8 cellular contexts compared by ENCODE assay signal in genomic region chr19:1057185-1057857, GRCh38. TPM values are rescaled to one million over a fixed set of nuclear protein-coding genes. Genes with fewer than 3 reads are reported as not detected.
A peak's percentile ranks its signal among the peaks of the same experiment; 100 is the strongest.
DNase-seq lines count a peak whose midpoint lies in the region; ATAC-seq, FAIRE-seq and TF ChIP-seq lines count a peak whose summit lies in the region.

No MANE protein-coding gene starts in this region.

- H3K4me1 Mint-ChIP-seq in CD4-positive, CD25-positive, alpha-beta regulatory T cell, result peaks cover 5 to 31% (median 18%) of the 10 kb centered on the region in 4 donors
- no peaks in the 10 kb centered on the region for H3K4me1 Mint-ChIP-seq in HFFc6 (ENCODE audit: low read depth)

- H3K27me3 Mint-ChIP-seq in CD4-positive, CD25-positive, alpha-beta regulatory T cell, result no peaks in the 10 kb centered on the region
- H3K27me3 Mint-ChIP-seq in HFFc6 (ENCODE audit: insufficient read depth), result peaks cover 3% of the 10 kb centered on the region

- no peaks in the 10 kb centered on the region for H3K27me3 ChIP-seq in CD4-positive, CD25-positive, alpha-beta regulatory T cell (ENCODE audit: control insufficient read depth, insufficient read depth, low read length)
- H3K27me3 ChIP-seq in foreskin keratinocyte, result no peaks in the 10 kb centered on the region

- in situ Hi-C loops in KBM-7 (cut with MboI; ENCODE audit: low pct_unique_long_range_greater_than_20kb, low sequenced_read_pairs), result no loop called here

- H3K4me1 ChIP-seq in CD4-positive, CD25-positive, alpha-beta regulatory T cell (ENCODE audit: control insufficient read depth, insufficient read depth, low read length, poor library complexity, severe bottlenecking), result peaks cover 12% of the 10 kb centered on the region
- H3K4me1 ChIP-seq in foreskin keratinocyte, result no peaks in the 10 kb centered on the region

- FAIRE-seq in HTR-8/SVneo (lab: Jason Lieb, UNC), result no peak

- peak in 2 of 3 donors; percentile 65 to 77 for DNase-seq in CD4-positive, CD25-positive, alpha-beta regulatory T cell
- peak; percentile 73 for DNase-seq in HFFc6
- DNase-seq in UCSD-AML1 (lab: John Stamatoyannopoulos, UW; ENCODE audit: unreplicated experiment), result peak; percentile 39
- peak; percentile 53 to 80 for DNase-seq in foreskin keratinocyte
- no peak for DNase-seq in KBM-7
- DNase-seq in HTR-8/SVneo (ENCODE audit: insufficient read length, low spot score), result no peak
- no peak for DNase-seq in T-helper 9 cell

- H3K4me3 ChIP-seq in CD4-positive, CD25-positive, alpha-beta regulatory T cell (ENCODE audit: low read depth, low read length), result no peak overlapping the region

- H3K9me3 Mint-ChIP-seq in CD4-positive, CD25-positive, alpha-beta regulatory T cell, result peaks cover 0 to 3% (median 0%) of the 10 kb centered on the region in 7 donors
- H3K9me3 Mint-ChIP-seq in HFFc6, result peaks cover 26% of the 10 kb centered on the region; the same call in 1 of the 2 replicates

- peak overlapping the region in 2 of 4 donors; percentile 60 to 68 for H3K4me3 Mint-ChIP-seq in CD4-positive, CD25-positive, alpha-beta regulatory T cell
- no peak overlapping the region for H3K4me3 Mint-ChIP-seq in HFFc6

- peaks cover 2% of the 10 kb centered on the region for H3K36me3 ChIP-seq in CD4-positive, CD25-positive, alpha-beta regulatory T cell (ENCODE audit: control insufficient read depth, insufficient read depth, low read length)

- peak overlapping the region; percentile 61 to 87 (median 67) for H3K27ac Mint-ChIP-seq in CD4-positive, CD25-positive, alpha-beta regulatory T cell
- H3K27ac Mint-ChIP-seq in HFFc6, result no peak overlapping the region

- peak; percentile 84 to 85 for ATAC-seq in CD4-positive, CD25-positive, alpha-beta regulatory T cell (ENCODE audit: low read depth in 2 of 2)
- no peak for ATAC-seq in foreskin keratinocyte
- ATAC-seq in GM18858 (IDR thresholded peaks at IDR 0.05; ENCODE audit: unreplicated experiment), result no peak

- no peaks in the 10 kb centered on the region for H3K9me3 ChIP-seq in CD4-positive, CD25-positive, alpha-beta regulatory T cell (ENCODE audit: control insufficient read depth in 2 of 2, low read length in 2 of 2)

- TF ChIP-seq CTCF in HFFc6 (IDR thresholded peaks at IDR 0.05), result peak; percentile 37; the same call in 1 of the 2 replicates
- TF ChIP-seq CTCF in foreskin keratinocyte (conservative IDR thresholded peaks at IDR 0.05), result peak; percentile 32

- peak overlapping the region; percentile 6 for H3K27ac ChIP-seq in CD4-positive, CD25-positive, alpha-beta regulatory T cell (ENCODE audit: insufficient read depth, low read length, poor library complexity, severe bottlenecking)
- H3K27ac ChIP-seq in foreskin keratinocyte, result no peak overlapping the region

- peaks cover 15% of the 10 kb centered on the region for H3K36me3 Mint-ChIP-seq in CD4-positive, CD25-positive, alpha-beta regulatory T cell
- peaks cover 12% of the 10 kb centered on the region; the same call in 1 of the 2 replicates for H3K36me3 Mint-ChIP-seq in HFFc6 (ENCODE audit: low read depth)

RNA-seq across cellular contexts. Expression of gene ARHGAP45, which starts 9.6 kb away (rescaled TPM):
- total RNA-seq in CD4-positive, CD25-positive, alpha-beta regulatory T cell, result 756 TPM
- polyA plus RNA-seq in CD4-positive, CD25-positive, alpha-beta regulatory T cell, result 100 to 1,000 TPM; 258 to 297 (median 277) TPM
- under 1 TPM; 0.28 to 0.74 (median 0.60) TPM for total RNA-seq in HFFc6 (2021; fragmentation: NEBNext Ultra II Directional; extraction: Animal tissue kit (Norgen Biotek cat#: 25700))
- 4.5 and 5.5 TPM in 2 replicates for total RNA-seq in foreskin keratinocyte
- polyA plus RNA-seq in foreskin keratinocyte, result 4.0 and 4.6 TPM in 2 replicates

RNA-seq across cellular contexts. Expression of gene ABCA7, which starts 17.4 kb away (rescaled TPM):
- 161 TPM for total RNA-seq in CD4-positive, CD25-positive, alpha-beta regulatory T cell
- 10 to 100 TPM in 1 of 4 donors, 1 to 10 TPM in 3; 3.4 to 13.3 (median 6.9) TPM for polyA plus RNA-seq in CD4-positive, CD25-positive, alpha-beta regulatory T cell
- 1 to 10 TPM; 4.6 to 8.1 (median 6.6) TPM for total RNA-seq in HFFc6 (2021; fragmentation: NEBNext Ultra II Directional; extraction: Animal tissue kit (Norgen Biotek cat#: 25700))
- 15.2 and 17.6 TPM in 2 replicates for total RNA-seq in foreskin keratinocyte
- 9.6 and 11.3 TPM in 2 replicates for polyA plus RNA-seq in foreskin keratinocyte

RNA-seq across cellular contexts. Expression of gene CNN2, which starts 30.9 kb away (rescaled TPM):
- 397 TPM for total RNA-seq in CD4-positive, CD25-positive, alpha-beta regulatory T cell
- 100 to 1,000 TPM; 378 to 426 (median 401) TPM for polyA plus RNA-seq in CD4-positive, CD25-positive, alpha-beta regulatory T cell
- 100 to 1,000 TPM; 483 to 579 (median 507) TPM for total RNA-seq in HFFc6 (2021; fragmentation: NEBNext Ultra II Directional; extraction: Animal tissue kit (Norgen Biotek cat#: 25700))
- total RNA-seq in foreskin keratinocyte, result 352 and 355 TPM in 2 replicates
- 297 and 299 TPM in 2 replicates for polyA plus RNA-seq in foreskin keratinocyte

RNA-seq across cellular contexts. Expression of gene RNU6-2, which starts 36.0 kb away (rescaled TPM):
- total RNA-seq in CD4-positive, CD25-positive, alpha-beta regulatory T cell, result not detected
- polyA plus RNA-seq in CD4-positive, CD25-positive, alpha-beta regulatory T cell, result not detected
- not detected for total RNA-seq in HFFc6 (2021; fragmentation: NEBNext Ultra II Directional; extraction: Animal tissue kit (Norgen Biotek cat#: 25700))
- not detected in 2 replicates for total RNA-seq in foreskin keratinocyte
- not detected in 2 replicates for polyA plus RNA-seq in foreskin keratinocyte

RNA-seq across cellular contexts. Expression of gene TMEM259, which starts 36.4 kb away (rescaled TPM):
- total RNA-seq in CD4-positive, CD25-positive, alpha-beta regulatory T cell, result 339 TPM
- 10 to 100 TPM; 51.6 to 67.1 (median 54.2) TPM for polyA plus RNA-seq in CD4-positive, CD25-positive, alpha-beta regulatory T cell
- 100 to 1,000 TPM; 127 to 164 (median 149) TPM for total RNA-seq in HFFc6 (2021; fragmentation: NEBNext Ultra II Directional; extraction: Animal tissue kit (Norgen Biotek cat#: 25700))
- 81.8 and 89.6 TPM in 2 replicates for total RNA-seq in foreskin keratinocyte
- polyA plus RNA-seq in foreskin keratinocyte, result 103 and 113 TPM in 2 replicates

Comparison
In these comparisons a context has a peak if more than half of its experiments do, and no peak if none do; other contexts are left out.
1. ATAC-seq: peak in CD4-positive, CD25-positive, alpha-beta regulatory T cell (2 of 2); none in foreskin keratinocyte (single experiment) and GM18858 (single experiment).
2. DNase-seq: peak in CD4-positive, CD25-positive, alpha-beta regulatory T cell (2 of 3), HFFc6 (single experiment), UCSD-AML1 (single experiment) and foreskin keratinocyte (2 of 2); none in KBM-7 (single experiment), HTR-8/SVneo (single experiment) and T-helper 9 cell (single experiment).
3. RNA of gene ARHGAP45, which starts 9.6 kb away (total RNA-seq): 756 TPM in CD4-positive, CD25-positive, alpha-beta regulatory T cell (single experiment); 4.5 to 5.5 TPM in foreskin keratinocyte and 0.28 to 0.74 TPM in HFFc6; every median in the first group is over 100 times any median in the second.